Comparison of ENCODE assay signal across 22 cellular contexts in genomic region chr9:133854785-133855184, GRCh38.
A peak's percentile ranks its signal among the peaks of the same experiment; 100 is the strongest.
DNase-seq lines count a peak whose midpoint lies in the region; ATAC-seq and TF ChIP-seq lines count a peak whose summit lies in the region.
"Had no signal": no experiment of that assay in that cellular context is flagged by ENCODE, and none has a peak within 500 bp of the region (broad histone marks: within the 10 kb centered on the region; RNA-seq: fewer than 3 reads in every experiment).

No MANE protein-coding gene starts in this region.

- no peaks in the 10 kb centered on the region for H3K9me3 ChIP-seq in colonic mucosa
- H3K9me3 ChIP-seq in neutrophil = no peaks in the 10 kb centered on the region
- H3K9me3 ChIP-seq in MG63 = no peaks in the 10 kb centered on the region
- H3K9me3 ChIP-seq: A549, SK-N-SH had no signal

- peak overlapping the region in 1 of 2 donors; percentile 42 for H3K9ac ChIP-seq in colonic mucosa (ENCODE audit: low read depth in 2 of 2, low read length in 2 of 2)
- H3K9ac ChIP-seq: SK-N-SH had no signal

- no peak for TF ChIP-seq CTCF in colonic mucosa (IDR thresholded peaks at IDR 0.05)
- no peak for TF ChIP-seq CTCF in neutrophil (IDR thresholded peaks at IDR 0.05)

- H3K27ac ChIP-seq in colonic mucosa = peak overlapping the region; percentile 54
- peak overlapping the region; percentile 89 for H3K27ac ChIP-seq in neutrophil
- H3K27ac ChIP-seq: C4-2B had no signal

- intact Hi-C loops in colonic mucosa (cut with DNase I) = no loop called here

- H3K36me3 ChIP-seq in colonic mucosa (no peaks in the 10 kb centered on the region), neutrophil (no peaks in the 10 kb centered on the region), MG63 (no peaks in the 10 kb centered on the region)

- H3K4me3 ChIP-seq in colonic mucosa (no peak overlapping the region), neutrophil (ENCODE audit: low read depth in 1 of 2, low read length in 1 of 2) (no peak overlapping the region), MG63 (no peak overlapping the region)
- H3K4me3 ChIP-seq: A549, dorsolateral prefrontal cortex had no signal

- H3K4me1 ChIP-seq in colonic mucosa (peaks cover 6% of the 10 kb centered on the region), neutrophil (ENCODE audit: control insufficient read depth in 1 of 2, insufficient read depth in 1 of 2, low read depth in 1 of 2, low read length in 1 of 2) (peaks cover 24 to 27% of the 10 kb centered on the region in 2 experiments)

- peak; percentile 62 for DNase-seq in COR-L47 (lab: John Stamatoyannopoulos, UW)
- peak; percentile 98 for DNase-seq in NCI-H524 (lab: John Stamatoyannopoulos, UW)
- DNase-seq in colonic mucosa = no peak
- DNase-seq in MG63 = no peak
- DNase-seq: activated CD4-positive, alpha-beta T cell treated with anti-CD3 and anti-CD28 coated beads, Interleukin-2, amount 10 ng/mL, durations not matched to agents 7 days and 5 days; activated T-cell treated with anti-CD3 and anti-CD28 coated beads for 4 hours; DMS53; H7; KG1; mammary epithelial cell; NCI-H1105 treated with DMSO at 0.1 percent for 48 hours; NCI-H446; SK-N-SH; stimulated activated naive CD4-positive, alpha-beta T cell had no signal

- H3K27me3 ChIP-seq in colonic mucosa = no peaks in the 10 kb centered on the region
- H3K27me3 ChIP-seq in neutrophil = no peaks in the 10 kb centered on the region
- H3K27me3 ChIP-seq in MG63 = no peaks in the 10 kb centered on the region
- H3K27me3 ChIP-seq: dorsolateral prefrontal cortex had no signal

- ATAC-seq in HG03175 (IDR thresholded peaks at IDR 0.05; ENCODE audit: unreplicated experiment) (no peak), GM21515 (IDR thresholded peaks at IDR 0.05; ENCODE audit: unreplicated experiment) (no peak), HG02763 (IDR thresholded peaks at IDR 0.05; ENCODE audit: unreplicated experiment) (no peak)
- ATAC-seq: A549; natural killer cell treated with Interleukin-12 subunit alpha and Interleukin-12 subunit beta and Interleukin-15 and Interleukin-18, amount 100 ng/mL, for 72 hours had no signal

Comparison
In these comparisons a context has a peak if more than half of its experiments do, and no peak if none do; other contexts are left out.
1. DNase-seq: peak in COR-L47 (single experiment) and NCI-H524 (2 of 2); none in colonic mucosa (single experiment) and MG63 (single experiment).